ENCODE assay signal across 10 cellular contexts in the genomic region with DNA sequence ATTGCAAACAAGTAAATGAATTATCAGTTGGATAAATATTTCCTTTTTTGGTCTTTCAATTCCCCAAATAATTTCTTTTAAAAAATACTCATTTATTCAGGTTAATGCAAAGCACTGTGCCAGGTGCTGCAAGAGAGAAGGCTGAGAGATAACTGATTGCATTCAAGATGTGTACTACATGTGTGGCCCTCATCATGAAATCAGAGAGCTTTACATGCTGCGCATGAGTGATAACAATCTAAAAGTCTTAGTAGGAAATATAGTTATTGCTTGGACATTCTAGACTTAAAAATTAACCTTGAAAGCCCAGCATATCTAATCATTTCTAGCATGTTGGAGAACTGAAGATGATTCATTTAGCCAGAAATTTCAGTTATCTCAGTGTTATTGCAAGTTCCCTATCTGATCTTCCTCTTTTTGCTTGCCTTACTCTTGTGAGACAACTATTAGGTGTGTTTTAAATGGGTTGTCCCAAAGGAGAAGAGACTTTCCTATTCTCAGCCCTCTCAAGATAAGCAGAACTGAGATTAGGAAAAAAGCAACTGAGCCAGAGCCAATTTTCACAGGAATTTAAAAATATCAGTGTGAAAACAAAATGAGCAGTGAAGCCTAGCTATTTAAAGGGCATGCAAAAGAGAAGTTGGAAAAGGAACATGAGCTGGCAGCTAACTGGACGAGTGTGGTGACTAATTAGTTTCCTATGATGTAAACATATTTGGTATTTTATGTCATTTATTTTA.
DNase-seq lines count a peak whose midpoint lies in the region; ATAC-seq and TF ChIP-seq lines count a peak whose summit lies in the region.
"Had no signal": no experiment of that assay in that cellular context is flagged by ENCODE, and none has a peak within 500 bp of the region (broad histone marks: within the 10 kb centered on the region; RNA-seq: fewer than 3 reads in every experiment).

No MANE protein-coding gene starts in this region.

- no peak overlapping the region for H3K27ac Mint-ChIP-seq in stimulated activated memory B cell treated with anti-CD40 and anti-IgM and Interleukin-4, amounts not matched to agents 10 μg/mL and 1 μg/mL and 100 μg/mL, for 72 hours
- no peak overlapping the region for H3K27ac Mint-ChIP-seq in activated naive CD8-positive, alpha-beta T cell treated with anti-CD3 and anti-CD28 coated beads for 36 hours
- no peak overlapping the region for H3K27ac Mint-ChIP-seq in type B pancreatic cell
- H3K27ac Mint-ChIP-seq: neural progenitor cell had no signal

- TF ChIP-seq CTCF in HL-60 (IDR thresholded peaks at IDR 0.05; ENCODE audit: insufficient read depth, low read length) (no peak), type B pancreatic cell (conservative IDR thresholded peaks at IDR 0.05) (no peak)

- H3K4me3 Mint-ChIP-seq in stimulated activated memory B cell treated with anti-CD40 and anti-IgM and Interleukin-4, amounts not matched to agents 10 μg/mL and 1 μg/mL and 100 μg/mL, for 72 hours: no peak overlapping the region
- no peak overlapping the region for H3K4me3 Mint-ChIP-seq in activated naive CD8-positive, alpha-beta T cell treated with anti-CD3 and anti-CD28 coated beads for 36 hours
- H3K4me3 Mint-ChIP-seq in type B pancreatic cell: no peak overlapping the region
- H3K4me3 Mint-ChIP-seq: neural progenitor cell had no signal

- no peaks in the 10 kb centered on the region for H3K27me3 ChIP-seq in HL-60 (ENCODE audit: insufficient read depth, poor library complexity, severe bottlenecking)
- H3K27me3 ChIP-seq: neural progenitor cell had no signal

- no peaks in the 10 kb centered on the region for H3K36me3 Mint-ChIP-seq in stimulated activated memory B cell treated with anti-CD40 and anti-IgM and Interleukin-4, amounts not matched to agents 10 μg/mL and 1 μg/mL and 100 μg/mL, for 72 hours
- no peaks in the 10 kb centered on the region for H3K36me3 Mint-ChIP-seq in activated naive CD8-positive, alpha-beta T cell treated with anti-CD3 and anti-CD28 coated beads for 36 hours
- H3K36me3 Mint-ChIP-seq in type B pancreatic cell: peaks cover 20% of the 10 kb centered on the region

- H3K27me3 Mint-ChIP-seq in stimulated activated memory B cell treated with anti-CD40 and anti-IgM and Interleukin-4, amounts not matched to agents 10 μg/mL and 1 μg/mL and 100 μg/mL, for 72 hours: no peaks in the 10 kb centered on the region
- H3K27me3 Mint-ChIP-seq in activated naive CD8-positive, alpha-beta T cell treated with anti-CD3 and anti-CD28 coated beads for 36 hours: peaks cover 3% of the 10 kb centered on the region
- no peaks in the 10 kb centered on the region for H3K27me3 Mint-ChIP-seq in type B pancreatic cell

- peak; percentile 13 to 21 for DNase-seq in HL-60 (ENCODE audit: low read depth in 1 of 2, low spot score in 1 of 2)
- DNase-seq in SKM-1 treated with dmso at 0.1 percent for 144 hours (lab: John Stamatoyannopoulos, UW; ENCODE audit: unreplicated experiment): peak; percentile 79
- peak; percentile 51 for DNase-seq in globus pallidus (ENCODE audit: low spot score)
- DNase-seq in activated naive CD8-positive, alpha-beta T cell treated with anti-CD3 and anti-CD28 coated beads for 36 hours: no peak
- DNase-seq in type B pancreatic cell (ENCODE audit: extremely low spot score, unreplicated experiment): no peak
- no peak for DNase-seq in activated T-cell treated with anti-CD3 and anti-CD28 coated beads, Interleukin-2, amount 50 U/mL, for 1 hour
- no peak for DNase-seq in NCI-H524 (lab: John Stamatoyannopoulos, UW)

- peaks cover 5% of the 10 kb centered on the region for H3K9me3 Mint-ChIP-seq in stimulated activated memory B cell treated with anti-CD40 and anti-IgM and Interleukin-4, amounts not matched to agents 10 μg/mL and 1 μg/mL and 100 μg/mL, for 72 hours
- H3K9me3 Mint-ChIP-seq in activated naive CD8-positive, alpha-beta T cell treated with anti-CD3 and anti-CD28 coated beads for 36 hours: no peaks in the 10 kb centered on the region
- H3K9me3 Mint-ChIP-seq in type B pancreatic cell: no peaks in the 10 kb centered on the region
- H3K9me3 Mint-ChIP-seq: neural progenitor cell had no signal

- peaks cover 10% of the 10 kb centered on the region for H3K4me1 Mint-ChIP-seq in stimulated activated memory B cell treated with anti-CD40 and anti-IgM and Interleukin-4, amounts not matched to agents 10 μg/mL and 1 μg/mL and 100 μg/mL, for 72 hours
- peaks cover 2% of the 10 kb centered on the region for H3K4me1 Mint-ChIP-seq in activated naive CD8-positive, alpha-beta T cell treated with anti-CD3 and anti-CD28 coated beads for 36 hours
- no peaks in the 10 kb centered on the region for H3K4me1 Mint-ChIP-seq in type B pancreatic cell (ENCODE audit: unreplicated experiment)

- no peak overlapping the region for H3K27ac ChIP-seq in HL-60 (replicated peaks)
- H3K27ac ChIP-seq: neural progenitor cell, SK-N-MC had no signal

- peak; percentile 81 for ATAC-seq in stimulated activated memory B cell treated with anti-CD40 and anti-IgM and Interleukin-4, amounts not matched to agents 10 μg/mL and 1 μg/mL and 100 μg/mL, for 72 hours

- no peak overlapping the region for H3K4me3 ChIP-seq in HL-60 (replicated peaks; ENCODE audit: insufficient read depth, low read length)
- H3K4me3 ChIP-seq: neural progenitor cell, SK-N-MC had no signal

Comparison
In these comparisons a context has a peak if more than half of its experiments do, and no peak if none do; other contexts are left out.
1. DNase-seq: peak in HL-60 (2 of 2), SKM-1 treated with dmso at 0.1 percent for 144 hours (single experiment) and globus pallidus (single experiment); none in activated naive CD8-positive, alpha-beta T cell treated with anti-CD3 and anti-CD28 coated beads for 36 hours (single experiment), type B pancreatic cell (single experiment), activated T-cell treated with anti-CD3 and anti-CD28 coated beads, Interleukin-2, amount 50 U/mL, for 1 hour (single experiment) and NCI-H524 (0 of 2).